Comparison of ENCODE assay signal across 8 cellular contexts in the genomic region with DNA sequence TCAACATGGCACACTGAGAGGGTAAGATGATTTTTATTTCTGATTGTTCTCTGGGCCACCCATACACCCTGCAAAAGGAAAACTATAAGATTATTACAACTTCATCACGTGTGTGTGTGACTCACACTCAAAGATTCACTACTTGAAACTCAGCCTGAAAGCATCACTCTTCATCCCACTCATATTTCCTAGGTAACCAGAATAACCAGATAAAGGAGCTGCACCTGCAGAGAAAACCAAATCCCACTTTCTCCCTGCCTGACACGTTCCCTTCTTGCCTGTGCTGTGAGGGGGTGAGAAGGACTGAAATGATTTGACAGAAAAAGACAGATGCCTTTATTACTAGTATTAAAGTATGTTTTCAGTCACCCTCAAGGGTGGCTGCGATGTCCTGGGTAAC.
DNase-seq lines count a peak whose midpoint lies in the region; ATAC-seq and TF ChIP-seq lines count a peak whose summit lies in the region.

No MANE protein-coding gene starts in this region.

- peaks cover 0 to 35% (median 4%) of the 10 kb centered on the region in 3 donors for H3K36me3 Mint-ChIP-seq in immature natural killer cell

- H3K9me3 Mint-ChIP-seq in immature natural killer cell = no peaks in the 10 kb centered on the region

- H3K4me3 Mint-ChIP-seq in immature natural killer cell = peak overlapping the region; percentile 19 to 75 (median 63)

- peak; percentile 60 for ATAC-seq in GM21529 (IDR thresholded peaks at IDR 0.05; ENCODE audit: unreplicated experiment)

- H3K4me1 Mint-ChIP-seq in immature natural killer cell = peaks cover 84 to 95% of the 10 kb centered on the region in 2 donors

- peak overlapping the region; percentile 65 to 87 (median 77) for H3K27ac Mint-ChIP-seq in immature natural killer cell

- no peak overlapping the region for H3K4me3 ChIP-seq in GM12865 (ENCODE audit: low read depth, low read length)

- peaks cover 0 to 26% (median 11%) of the 10 kb centered on the region in 3 donors for H3K27me3 Mint-ChIP-seq in immature natural killer cell (ENCODE audit: low read depth in 3 of 3)

- DNase-seq in GM12865 (ENCODE audit: low read depth) (peak; percentile 65), RKO (ENCODE audit: low spot score) (peak; percentile 55), immature natural killer cell (no peak), 8988T (no peak), NCI-H2196 treated with DMSO at 0.1 percent for 48 hours (lab: John Stamatoyannopoulos, UW; ENCODE audit: unreplicated experiment) (no peak), KG1 (lab: John Stamatoyannopoulos, UW) (no peak), OCI-M2 (lab: John Stamatoyannopoulos, UW; ENCODE audit: unreplicated experiment) (no peak)

- no peak for TF ChIP-seq CTCF in GM12865 (IDR thresholded peaks at IDR 0.05; ENCODE audit: insufficient read depth, low read depth, low read length, missing control alignments)

Comparison
In these comparisons a context has a peak if more than half of its experiments do, and no peak if none do; other contexts are left out.
1. DNase-seq: peak in GM12865 (single experiment) and RKO (single experiment); none in immature natural killer cell (0 of 3), 8988T (single experiment), NCI-H2196 treated with DMSO at 0.1 percent for 48 hours (single experiment), KG1 (single experiment) and OCI-M2 (single experiment).